Comparison of ENCODE assay signal across 8 cellular contexts in the genomic region with DNA sequence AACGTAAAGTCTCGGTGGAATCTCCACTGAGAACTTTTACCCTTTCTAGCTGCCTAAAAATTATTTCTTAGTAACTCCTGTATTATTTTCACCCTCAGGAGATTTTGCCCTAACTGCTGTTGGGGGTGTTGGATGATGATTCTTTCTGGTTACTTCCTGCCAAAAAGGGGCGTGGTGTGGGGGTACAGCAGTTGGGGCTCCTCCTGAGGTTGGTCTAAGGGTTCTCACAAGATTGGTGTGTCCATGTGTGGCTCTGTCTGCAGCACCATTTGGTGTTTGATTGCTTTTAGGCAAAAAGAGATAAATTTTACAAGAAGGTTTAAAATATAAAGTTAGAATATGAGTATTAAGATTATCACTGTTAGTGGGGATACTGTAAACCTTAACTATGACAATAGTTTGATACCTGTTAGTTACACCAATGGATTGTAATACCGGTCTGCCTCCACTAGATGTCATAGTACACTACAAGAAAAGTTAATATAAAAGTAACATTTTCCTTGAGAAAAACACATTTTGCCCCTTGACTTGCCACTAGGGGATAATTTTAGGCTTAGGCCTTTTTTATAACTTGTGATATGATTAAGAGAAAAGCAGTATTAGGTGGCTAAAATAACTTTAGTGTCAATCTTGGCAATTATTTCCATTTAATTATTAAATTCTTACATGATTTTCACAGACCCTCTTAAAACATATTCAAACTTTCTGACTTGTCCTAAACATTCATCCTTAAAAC.
DNase-seq lines count a peak whose midpoint lies in the region; ATAC-seq, FAIRE-seq and TF ChIP-seq lines count a peak whose summit lies in the region.

No MANE protein-coding gene starts in this region.

- H3K9me2 ChIP-seq in OCI-LY1 (ENCODE audit: low read depth, low read length), result no peaks in the 10 kb centered on the region

- H3K4me3 ChIP-seq in AG04450 (ENCODE audit: low read depth, low read length) (no peak overlapping the region), OCI-LY1 (ENCODE audit: low read depth, low read length, poor library complexity, severe bottlenecking) (no peak overlapping the region), epithelial cell of esophagus (ENCODE audit: low read length) (no peak overlapping the region), pancreas (no peak overlapping the region)

- FAIRE-seq in pancreas (lab: Jason Lieb, UNC), result peak; percentile 23

- H3K9ac ChIP-seq in OCI-LY1 (ENCODE audit: low read length), result no peak overlapping the region

- H3K27ac ChIP-seq in AG04450 (ENCODE audit: low read depth, low read length) (no peak overlapping the region), OCI-LY1 (ENCODE audit: low read depth, low read length, poor library complexity, severe bottlenecking) (no peak overlapping the region), pancreas (no peak overlapping the region)

- no peaks in the 10 kb centered on the region for H3K79me2 ChIP-seq in OCI-LY1 (ENCODE audit: insufficient read depth, low read length)

- H3K9me3 ChIP-seq in AG04450 (ENCODE audit: control insufficient read depth, insufficient read depth, low read length) (peaks cover 12% of the 10 kb centered on the region), OCI-LY1 (ENCODE audit: low read length) (0 out of 2 replicates have a peak, but pooled peaks cover 5% of the 10 kb centered on the region), pancreas (no peaks in the 10 kb centered on the region)

- no peaks in the 10 kb centered on the region for H4K20me1 ChIP-seq in OCI-LY1 (ENCODE audit: insufficient read depth, low read length)

- peak; percentile 71 for TF ChIP-seq CTCF in AG04450 (IDR thresholded peaks at IDR 0.05; ENCODE audit: low read depth, low read length)
- peak; percentile 52 for TF ChIP-seq CTCF in GM12873 (IDR thresholded peaks at IDR 0.05; ENCODE audit: insufficient read depth, low read depth, low read length, missing control alignments)
- TF ChIP-seq CTCF in OCI-LY1 (IDR thresholded peaks at IDR 0.05; ENCODE audit: low read length), result peak; percentile 69
- TF ChIP-seq CTCF in epithelial cell of esophagus (IDR thresholded peaks at IDR 0.05; ENCODE audit: insufficient read depth, low read depth, low read length, missing control alignments), result peak; percentile 60
- TF ChIP-seq CTCF in pancreas (IDR thresholded peaks at IDR 0.05), result peak; percentile 64 to 84 (median 72)

- POLR2A ChIA-PET in AG04450 (lab: Yijun Ruan, JAX), result no interaction called here

- DNase-seq in AG04450 (ENCODE audit: low read depth, low spot score) (no peak), epithelial cell of esophagus (ENCODE audit: low read depth) (peak; percentile 47), pancreas (no peak)
- DNase-seq in stimulated activated CD8-positive, alpha-beta memory T cell treated with anti-CD3 and anti-CD28 coated beads, Interleukin-4, amount 100 ng/mL, for 48 hours, result no peak

- H3F3A ChIP-seq in OCI-LY1 (ENCODE audit: insufficient read depth, low read length), result no peaks in the 10 kb centered on the region

- H3K27me3 ChIP-seq in AG04450 (ENCODE audit: control insufficient read depth, insufficient read depth, low read length) (no peaks in the 10 kb centered on the region), OCI-LY1 (ENCODE audit: insufficient read depth, low read length) (no peaks in the 10 kb centered on the region), pancreas (no peaks in the 10 kb centered on the region)

- CTCF ChIA-PET in AG04450 (lab: Charles Lee), result interaction anchor here (1.3 to 3.9 kb wide), 4 partner anchors 318 to 813 kb away, joined by 4 to 31 read pairs (median 20); no protein-coding TSS in a partner anchor

- H3K4me2 ChIP-seq in OCI-LY1 (ENCODE audit: low read length), result no peak overlapping the region

- peak; percentile 75 for ATAC-seq in HG02981 (IDR thresholded peaks at IDR 0.05; ENCODE audit: unreplicated experiment)
- ATAC-seq in pancreas, result peak in 3 of 4 donors; percentile 43 to 64 (median 54)
- no peak for ATAC-seq in HG03439 (IDR thresholded peaks at IDR 0.05; ENCODE audit: unreplicated experiment)

- H3K4me1 ChIP-seq in OCI-LY1 (ENCODE audit: insufficient read depth, low read length, severe bottlenecking), result no peaks in the 10 kb centered on the region
- no peaks in the 10 kb centered on the region for H3K4me1 ChIP-seq in pancreas

- 19 to 20% methylated on average over 4 of the region's 4 CpGs for WGBS in pancreas, 2 donors

- intact Hi-C loops in pancreas (cut with DNase I), result loop anchor here in 1 of 3 donors (5.0 kb wide), 1 partner anchor 318 kb away; no protein-coding TSS in a partner anchor

- H3K36me3 ChIP-seq in OCI-LY1 (ENCODE audit: insufficient read depth, low read length) (no peaks in the 10 kb centered on the region), pancreas (no peaks in the 10 kb centered on the region)

- no peak overlapping the region for H2AFZ ChIP-seq in OCI-LY1 (ENCODE audit: low read length)
